ENCODE assay signal across 11 cellular contexts in the genomic region with DNA sequence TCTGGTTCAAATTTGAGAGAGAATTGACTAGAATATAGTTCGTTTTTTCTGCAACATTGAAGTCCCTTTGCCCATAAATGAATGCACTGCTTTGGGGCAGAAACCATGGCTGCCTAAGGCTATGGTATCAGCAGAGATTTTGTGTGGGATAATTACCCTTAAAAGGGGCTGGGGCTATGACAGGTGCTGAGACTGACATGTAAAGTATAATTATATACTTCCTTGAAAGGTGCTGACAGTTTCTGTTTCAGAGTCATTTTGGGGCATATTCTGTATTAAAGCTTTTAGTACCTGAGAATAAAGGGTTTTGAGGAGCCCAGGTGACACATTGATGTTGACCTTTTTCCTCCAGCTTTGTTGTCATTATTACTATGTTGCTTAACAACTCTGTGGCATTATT.
A peak's percentile ranks its signal among the peaks of the same experiment; 100 is the strongest.
DNase-seq lines count a peak whose midpoint lies in the region; ATAC-seq, FAIRE-seq and TF ChIP-seq lines count a peak whose summit lies in the region.
"Had no signal": no experiment of that assay in that cellular context is flagged by ENCODE, and none has a peak within 500 bp of the region (broad histone marks: within the 10 kb centered on the region; RNA-seq: fewer than 3 reads in every experiment).

No MANE protein-coding gene starts in this region.

- RAD21 ChIA-PET in GM12878 (lab: Charles Lee; ENCODE audit: unreplicated experiment), result no interaction called here

- peaks cover 4% of the 10 kb centered on the region for H3K27me3 Mint-ChIP-seq in activated naive CD8-positive, alpha-beta T cell treated with anti-CD3 and anti-CD28 coated beads for 36 hours

- TF ChIP-seq POLR2A in GM12878 (IDR thresholded peaks at IDR 0.05; ENCODE audit: low read depth, low read length), result no peak

- TF ChIP-seq EP300 in GM12878 (IDR thresholded peaks at IDR 0.05; ENCODE audit: borderline replicate concordance in 1 of 2, control insufficient read depth in 1 of 2, low read depth in 2 of 2, low read length in 2 of 2), result peak in 1 of 2 experiments; percentile 72; a peak in 1 of 4 replicates

- H3K4me1 ChIP-seq in GM12878 (ENCODE audit: control insufficient read depth, insufficient read depth, low read length), result peaks cover 42% of the 10 kb centered on the region

- ATAC-seq in GM19351 (IDR thresholded peaks at IDR 0.05; ENCODE audit: unreplicated experiment), result peak; percentile 69
- ATAC-seq in HG02642 (IDR thresholded peaks at IDR 0.05; ENCODE audit: poor library complexity, unreplicated experiment), result peak; percentile 74
- peak; percentile 69 for ATAC-seq in HG03442 (IDR thresholded peaks at IDR 0.05; ENCODE audit: unreplicated experiment)
- ATAC-seq in GM12878, result peak; percentile 78

- SMC1A ChIA-PET in GM12878 (lab: Charles Lee; ENCODE audit: uncharacterized antibody, unreplicated experiment), result interaction anchor here (1.1 to 2.3 kb wide), 5 partner anchors 10 to 485 kb away, joined by 3 to 7 read pairs (median 4); no protein-coding TSS in a partner anchor

- no peaks in the 10 kb centered on the region for H3K27me3 ChIP-seq in GM12878 (replicated peaks in 1 of 2; ENCODE audit: control insufficient read depth in 2 of 2, insufficient read depth in 2 of 2, low read length in 1 of 2)

- H3K36me3 ChIP-seq in GM12878 (ENCODE audit: control insufficient read depth in 2 of 2, insufficient read depth in 2 of 2, low read length in 1 of 2), result no peaks in the 10 kb centered on the region
- H3K36me3 ChIP-seq: thoracic aorta had no signal

- no peaks in the 10 kb centered on the region for H3K4me1 Mint-ChIP-seq in activated naive CD8-positive, alpha-beta T cell treated with anti-CD3 and anti-CD28 coated beads for 36 hours

- H3K36me3 Mint-ChIP-seq in activated naive CD8-positive, alpha-beta T cell treated with anti-CD3 and anti-CD28 coated beads for 36 hours, result no peaks in the 10 kb centered on the region
- H3K36me3 Mint-ChIP-seq: mesothelial cell of epicardium had no signal

- 0% methylated on average over 1 of the region's 1 CpG for WGBS in GM12878 (ENCODE audit: insufficient coverage, insufficient replicate concordance, low lambda C conversion rate, missing lambda C conversion rate)

- TF ChIP-seq RAD21 in GM12878 (IDR thresholded peaks at IDR 0.05; ENCODE audit: insufficient read depth, low read depth, low read length), result no peak

- BruUV-seq in GM12878 (replicated peaks; lab: Mats Ljungman, UMichigan), result no TSS peak

- POLR2A ChIA-PET in GM12878 (lab: Charles Lee), result no interaction called here

- no peak overlapping the region for H3K27ac Mint-ChIP-seq in activated naive CD8-positive, alpha-beta T cell treated with anti-CD3 and anti-CD28 coated beads for 36 hours
- H3K27ac Mint-ChIP-seq: activated T-helper 2 cell treated with anti-CD3 and anti-CD28 coated beads, Interferon-gamma antibody, Interleukin-2, Interleukin-4, amounts not matched to agents 10 μg/mL and 5 μg/mL and 100 μg/mL, durations not matched to agents 14 hours and 24 hours and 36 hours; mesothelial cell of epicardium had no signal

- H3K27ac ChIP-seq in GM12878 (ENCODE audit: control insufficient read depth, insufficient read depth), result peak overlapping the region; percentile 67
- H3K27ac ChIP-seq: thoracic aorta, VCaP had no signal

- FAIRE-seq in GM12878 (lab: Jason Lieb, UNC), result no peak

- TF ChIP-seq CTCF in GM12878 (IDR thresholded peaks at IDR 0.05 in 2 of 3, conservative IDR thresholded peaks at IDR 0.05 in 1 of 3; ENCODE audit: control insufficient read depth in 2 of 3, extremely low read depth in 1 of 3, insufficient read depth in 1 of 3, low read depth in 3 of 3, low read length in 3 of 3), result no peak

- H3K4me2 ChIP-seq in GM12878 (ENCODE audit: control insufficient read depth, insufficient read depth), result peak overlapping the region; percentile 50; the same call in 1 of the 2 replicates

- H4K20me1 ChIP-seq in GM12878 (ENCODE audit: control insufficient read depth, insufficient read depth), result no peaks in the 10 kb centered on the region

- CTCF ChIA-PET in GM12878 (lab: Yijun Ruan, JAX), result interaction anchor here (1.0 to 2.4 kb wide), 6 partner anchors 11 to 106 kb away, joined by 3 to 13 read pairs (median 4); no protein-coding TSS in a partner anchor

- no peak overlapping the region for H3K4me3 Mint-ChIP-seq in activated naive CD8-positive, alpha-beta T cell treated with anti-CD3 and anti-CD28 coated beads for 36 hours
- H3K4me3 Mint-ChIP-seq: mesothelial cell of epicardium had no signal

- in situ Hi-C loops in GM12878 (cut with MboI), result loop anchor here (10.0 kb wide), 1 partner anchor 481 kb away; no protein-coding TSS in a partner anchor

- no peak overlapping the region for H3K9ac ChIP-seq in GM12878 (ENCODE audit: control insufficient read depth, insufficient read depth, low read length)

- peaks cover 12% of the 10 kb centered on the region; the same call in 2 of the 3 replicates for H3K9me3 ChIP-seq in GM12878 (replicated peaks; ENCODE audit: control insufficient read depth, insufficient read depth, low read length)
- H3K9me3 ChIP-seq: thoracic aorta had no signal

- H3K9me3 Mint-ChIP-seq in activated naive CD8-positive, alpha-beta T cell treated with anti-CD3 and anti-CD28 coated beads for 36 hours, result no peaks in the 10 kb centered on the region
- H3K9me3 Mint-ChIP-seq: activated T-helper 2 cell treated with anti-CD3 and anti-CD28 coated beads, Interferon-gamma antibody, Interleukin-2, Interleukin-4, amounts not matched to agents 10 μg/mL and 5 μg/mL and 100 μg/mL, durations not matched to agents 14 hours and 24 hours and 36 hours had no signal

- peak overlapping the region; percentile 41 for H2AFZ ChIP-seq in GM12878 (ENCODE audit: control insufficient read depth, low read depth, low read length)

- DNase-seq in GM12878 (ENCODE audit: low read depth, low spot score), result peak; percentile 43
- DNase-seq in NCI-H526 treated with DMSO at 0.1 percent for 48 hours (lab: John Stamatoyannopoulos, UW), result no peak
- no peak for DNase-seq in NAMALWA (ENCODE audit: low spot score)
- no peak for DNase-seq in activated naive CD8-positive, alpha-beta T cell treated with anti-CD3 and anti-CD28 coated beads for 36 hours

- H3K4me3 ChIP-seq in GM12878, result no peak overlapping the region
- H3K4me3 ChIP-seq: thoracic aorta had no signal

- no peaks in the 10 kb centered on the region for H3K79me2 ChIP-seq in GM12878 (ENCODE audit: control insufficient read depth, insufficient read depth, low read length)

- intact Hi-C loops in GM12878 (cut with micrococcal nuclease; ENCODE audit: unreplicated experiment), result loop anchor here (5.0 kb wide), 1 partner anchor 484 kb away; no protein-coding TSS in a partner anchor

TF ChIP-seq in GM12878, 131 proteins besides CTCF, POLR2A, EP300 and RAD21 (continues in another document):
- TF ChIP-seq, protein P1, sequence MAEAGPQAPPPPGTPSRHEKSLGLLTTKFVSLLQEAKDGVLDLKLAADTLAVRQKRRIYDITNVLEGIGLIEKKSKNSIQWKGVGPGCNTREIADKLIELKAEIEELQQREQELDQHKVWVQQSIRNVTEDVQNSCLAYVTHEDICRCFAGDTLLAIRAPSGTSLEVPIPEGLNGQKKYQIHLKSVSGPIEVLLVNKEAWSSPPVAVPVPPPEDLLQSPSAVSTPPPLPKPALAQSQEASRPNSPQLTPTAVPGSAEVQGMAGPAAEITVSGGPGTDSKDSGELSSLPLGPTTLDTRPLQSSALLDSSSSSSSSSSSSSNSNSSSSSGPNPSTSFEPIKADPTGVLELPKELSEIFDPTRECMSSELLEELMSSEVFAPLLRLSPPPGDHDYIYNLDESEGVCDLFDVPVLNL (IDR thresholded peaks at IDR 0.05; ENCODE audit: low read depth, low read length), result no peak
- TF ChIP-seq BRCA1 (IDR thresholded peaks at IDR 0.05; ENCODE audit: low read depth, low read length), result no peak
- TF ChIP-seq RBBP5 (conservative IDR thresholded peaks at IDR 0.05), result no peak
- TF ChIP-seq FOXM1 (IDR thresholded peaks at IDR 0.05; ENCODE audit: low read depth, low read length), result peak; percentile 24; the same call in 1 of the 2 replicates
- TF ChIP-seq, protein P2, sequence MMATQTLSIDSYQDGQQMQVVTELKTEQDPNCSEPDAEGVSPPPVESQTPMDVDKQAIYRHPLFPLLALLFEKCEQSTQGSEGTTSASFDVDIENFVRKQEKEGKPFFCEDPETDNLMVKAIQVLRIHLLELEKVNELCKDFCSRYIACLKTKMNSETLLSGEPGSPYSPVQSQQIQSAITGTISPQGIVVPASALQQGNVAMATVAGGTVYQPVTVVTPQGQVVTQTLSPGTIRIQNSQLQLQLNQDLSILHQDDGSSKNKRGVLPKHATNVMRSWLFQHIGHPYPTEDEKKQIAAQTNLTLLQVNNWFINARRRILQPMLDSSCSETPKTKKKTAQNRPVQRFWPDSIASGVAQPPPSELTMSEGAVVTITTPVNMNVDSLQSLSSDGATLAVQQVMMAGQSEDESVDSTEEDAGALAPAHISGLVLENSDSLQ (IDR thresholded peaks at IDR 0.05), result peak; percentile 81
- no peak for TF ChIP-seq CHD1 (IDR thresholded peaks at IDR 0.05; ENCODE audit: low read depth, low read length)
- TF ChIP-seq JUND (IDR thresholded peaks at IDR 0.05; ENCODE audit: low read depth, low read length), result no peak
- TF ChIP-seq SRF (IDR thresholded peaks at IDR 0.05; ENCODE audit: low read depth in 2 of 2, low read length in 2 of 2), result 0 out of 4 replicates have a peak, but pooled peaks of 1 of the 2 experiments have one; percentile 28
- TF ChIP-seq, protein P3, sequence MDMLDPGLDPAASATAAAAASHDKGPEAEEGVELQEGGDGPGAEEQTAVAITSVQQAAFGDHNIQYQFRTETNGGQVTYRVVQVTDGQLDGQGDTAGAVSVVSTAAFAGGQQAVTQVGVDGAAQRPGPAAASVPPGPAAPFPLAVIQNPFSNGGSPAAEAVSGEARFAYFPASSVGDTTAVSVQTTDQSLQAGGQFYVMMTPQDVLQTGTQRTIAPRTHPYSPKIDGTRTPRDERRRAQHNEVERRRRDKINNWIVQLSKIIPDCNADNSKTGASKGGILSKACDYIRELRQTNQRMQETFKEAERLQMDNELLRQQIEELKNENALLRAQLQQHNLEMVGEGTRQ (IDR thresholded peaks at IDR 0.05; ENCODE audit: borderline replicate concordance, low read depth, low read length), result no peak
- 0 out of 2 replicates have a peak, but pooled peaks have one; percentile 23 for TF ChIP-seq MEF2A (IDR thresholded peaks at IDR 0.05; ENCODE audit: insufficient read depth, low read depth, low read length)
- TF ChIP-seq NFIC (IDR thresholded peaks at IDR 0.05; ENCODE audit: low read depth, low read length), result peak; percentile 67; the same call in 1 of the 2 replicates
- no peak for TF ChIP-seq FOS (IDR thresholded peaks at IDR 0.05; ENCODE audit: borderline replicate concordance, extremely low read depth, insufficient read length)
- no peak for TF ChIP-seq CEBPB (IDR thresholded peaks at IDR 0.05; ENCODE audit: borderline replicate concordance in 1 of 2, low read depth in 2 of 2, low read length in 2 of 2)
